13 cellular contexts compared by ENCODE assay signal in the genomic region with DNA sequence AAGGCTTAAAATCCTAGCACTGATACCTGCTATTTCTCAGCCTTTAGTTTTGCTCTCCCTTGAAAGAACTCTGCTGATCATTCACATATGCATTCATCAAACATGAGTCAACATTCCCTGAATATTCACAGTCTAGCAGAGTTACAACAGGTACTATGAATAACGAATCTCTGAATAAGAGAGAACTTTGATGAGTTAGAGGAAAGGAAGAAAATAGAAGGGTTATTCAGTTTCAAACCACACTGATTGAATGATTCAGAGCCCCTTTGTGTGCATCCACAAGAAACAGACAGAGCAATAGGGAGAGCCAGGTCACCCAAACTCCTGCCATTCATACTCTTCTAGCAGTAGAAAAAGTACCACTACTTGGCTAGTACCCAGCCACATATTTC. TPM values are rescaled to one million over a fixed set of nuclear protein-coding genes. Genes with fewer than 3 reads are reported as not detected.
A peak's percentile ranks its signal among the peaks of the same experiment; 100 is the strongest.
DNase-seq lines count a peak whose midpoint lies in the region; ATAC-seq and TF ChIP-seq lines count a peak whose summit lies in the region.
"Had no signal": no experiment of that assay in that cellular context is flagged by ENCODE, and none has a peak within 500 bp of the region (broad histone marks: within the 10 kb centered on the region; RNA-seq: fewer than 3 reads in every experiment).

No MANE protein-coding gene starts in this region.

- intact Hi-C loops in upper lobe of right lung (cut with DNase I), result no loop called here

- TF ChIP-seq CTCF in AG10803 (conservative IDR thresholded peaks at IDR 0.05; ENCODE audit: low read length) (no peak), upper lobe of right lung (IDR thresholded peaks at IDR 0.05) (no peak)

- H3K36me3 ChIP-seq in upper lobe of right lung, result no peaks in the 10 kb centered on the region
- H3K36me3 ChIP-seq: ascending aorta, Peyer's patch had no signal

- DNase-seq in AG10803 (ENCODE audit: low read depth) (peak; percentile 51), HS-27A (ENCODE audit: low read depth) (peak; percentile 30), SW 1271 (lab: John Stamatoyannopoulos, UW) (peak; percentile 57 to 65), iris pigment epithelial cell (ENCODE audit: low read depth) (peak; percentile 51), upper lobe of right lung (no peak), NCI-H446 (lab: John Stamatoyannopoulos, UW) (no peak)
- DNase-seq: DMS53, NCI-H1436, NCI-H524, Peyer's patch had no signal

- no peaks in the 10 kb centered on the region for H3K4me1 ChIP-seq in upper lobe of right lung
- H3K4me1 ChIP-seq: Peyer's patch had no signal

- ATAC-seq in HG03045 (IDR thresholded peaks at IDR 0.05; ENCODE audit: unreplicated experiment), result no peak
- ATAC-seq in HG03025 (IDR thresholded peaks at IDR 0.05; ENCODE audit: low FRiP score, unreplicated experiment), result no peak
- no peak for ATAC-seq in upper lobe of right lung

- peaks cover 64% of the 10 kb centered on the region for H3K27me3 ChIP-seq in upper lobe of right lung
- H3K27me3 ChIP-seq: ascending aorta, Peyer's patch had no signal

- H3K27ac ChIP-seq in upper lobe of right lung, result no peak overlapping the region
- H3K27ac ChIP-seq: ascending aorta, Peyer's patch had no signal

- no peak overlapping the region for H3K4me3 ChIP-seq in AG10803 (ENCODE audit: low read length)
- no peak overlapping the region for H3K4me3 ChIP-seq in upper lobe of right lung
- H3K4me3 ChIP-seq: ascending aorta, Peyer's patch had no signal

- H3K9me3 ChIP-seq in upper lobe of right lung, result no peaks in the 10 kb centered on the region
- H3K9me3 ChIP-seq: ascending aorta, Peyer's patch had no signal

RNA-seq across cellular contexts. Expression of gene FOXD1, which starts 36.0 kb away (rescaled TPM):
- total RNA-seq in upper lobe of right lung, result 1.2 TPM

Comparison
In these comparisons a context has a peak if more than half of its experiments do, and no peak if none do; other contexts are left out.
1. DNase-seq: peak in AG10803 (single experiment), HS-27A (single experiment), SW 1271 (2 of 2) and iris pigment epithelial cell (single experiment); none in upper lobe of right lung (single experiment) and NCI-H446 (0 of 2).